In genomic region chr14:70602254-70602653, GRCh38 we compare ENCODE assay signal across 28 cellular contexts. TPM values are rescaled to one million over a fixed set of nuclear protein-coding genes. Genes with fewer than 3 reads are reported as not detected.
DNase-seq lines count a peak whose midpoint lies in the region; ATAC-seq, FAIRE-seq and TF ChIP-seq lines count a peak whose summit lies in the region.
"Had no signal": no experiment of that assay in that cellular context is flagged by ENCODE, and none has a peak within 500 bp of the region (broad histone marks: within the 10 kb centered on the region; RNA-seq: fewer than 3 reads in every experiment).

No MANE protein-coding gene starts in this region.

- no peak overlapping the region for H3K4me2 ChIP-seq in Karpas-422 (ENCODE audit: low read depth, low read length, poor library complexity, severe bottlenecking)
- H3K4me2 ChIP-seq in H9 (ENCODE audit: insufficient read depth, insufficient read length, low read length) = no peak overlapping the region
- H3K4me2 ChIP-seq: KMS-11 had no signal

- H3K56ac ChIP-seq in H9 (ENCODE audit: insufficient read length, low read depth, low read length) = no peak overlapping the region

- H3K14ac ChIP-seq in H9 (ENCODE audit: insufficient read depth, low read length) = no peak overlapping the region

- no peaks in the 10 kb centered on the region for H3K9me3 ChIP-seq in Karpas-422 (ENCODE audit: low read length)
- no peaks in the 10 kb centered on the region for H3K9me3 ChIP-seq in H9 (ENCODE audit: control insufficient read depth, low read depth, low read length)
- H3K9me3 ChIP-seq: lower lobe of right lung, neutrophil, testis had no signal

- no peak overlapping the region for H3K18ac ChIP-seq in H9 (ENCODE audit: insufficient read length, low read depth, low read length)

- H3K36me3 ChIP-seq in Karpas-422 (ENCODE audit: insufficient read depth, low read length) = peaks cover 5% of the 10 kb centered on the region; the same call in 1 of the 2 replicates
- H3K36me3 ChIP-seq: neutrophil had no signal

- no peak overlapping the region for H4K5ac ChIP-seq in H9 (ENCODE audit: insufficient read length, low read depth, low read length)

- H3K79me1 ChIP-seq in H9 (ENCODE audit: insufficient read depth, low read depth, low read length, poor library complexity, severe bottlenecking) = peaks cover 8% of the 10 kb centered on the region

- H3K27me3 ChIP-seq in Karpas-422 (ENCODE audit: low read length) = no peaks in the 10 kb centered on the region
- no peaks in the 10 kb centered on the region; the same call in 1 of the 2 replicates for H3K27me3 ChIP-seq in H9 (ENCODE audit: insufficient read depth, low read length)
- H3K27me3 ChIP-seq: testis had no signal

- H4K20me1 ChIP-seq in Karpas-422 (ENCODE audit: insufficient read depth, low read depth, low read length) (peaks cover 10% of the 10 kb centered on the region; the same call in 1 of the 2 replicates), H9 (ENCODE audit: control insufficient read depth, insufficient read depth, insufficient read length) (no peaks in the 10 kb centered on the region)

- H3K4me1 Mint-ChIP-seq in H9 = peaks cover 17 to 21% of the 10 kb centered on the region in 2 experiments

- no peak for TF ChIP-seq CTCF in H9 (conservative IDR thresholded peaks at IDR 0.05)

- H3K23ac ChIP-seq in H9 (ENCODE audit: insufficient read length, low read depth, low read length) = no peak overlapping the region

- H2BK120ac ChIP-seq in H9 (ENCODE audit: low read depth, low read length, poor library complexity, severe bottlenecking) = no peak overlapping the region

- H4K91ac ChIP-seq in H9 (ENCODE audit: insufficient read length, low read depth, low read length) = no peak overlapping the region

- H2BK20ac ChIP-seq in H9 (ENCODE audit: low read depth, low read length, poor library complexity, severe bottlenecking) = no peak overlapping the region

- no peak overlapping the region for H3K4me3 ChIP-seq in Karpas-422 (ENCODE audit: low read length)
- H3K4me3 ChIP-seq: lower lobe of right lung, testis had no signal

- H2AFZ ChIP-seq in Karpas-422 (ENCODE audit: low read length) = no peak overlapping the region
- no peak overlapping the region for H2AFZ ChIP-seq in H9 (ENCODE audit: low read length)

- H3K79me2 ChIP-seq in Karpas-422 (ENCODE audit: low read length) = peaks cover 33% of the 10 kb centered on the region
- H3K79me2 ChIP-seq in H9 (ENCODE audit: insufficient read depth, low read length) = peaks cover 19% of the 10 kb centered on the region

- no peak overlapping the region for H2BK12ac ChIP-seq in H9 (ENCODE audit: insufficient read length, low read depth, low read length)

- FAIRE-seq in GM18507 (lab: Jason Lieb, UNC) = peak; percentile 76
- FAIRE-seq: frontal cortex, islet of Langerhans had no signal

- H3K23me2 ChIP-seq in H9 (ENCODE audit: insufficient read length, low read depth, low read length, poor library complexity, severe bottlenecking) = peaks cover 8% of the 10 kb centered on the region

- no peak overlapping the region for H3T11ph ChIP-seq in H9 (ENCODE audit: low read length)

- H3K4me1 ChIP-seq in Karpas-422 (ENCODE audit: low read length) (peaks cover 31% of the 10 kb centered on the region), H9 (ENCODE audit: insufficient read depth, low read length) (no peaks in the 10 kb centered on the region; the same call in 1 of the 2 replicates)

- H3K27ac Mint-ChIP-seq in H9 = no peak overlapping the region
- H3K27ac Mint-ChIP-seq: brain, GM23338 had no signal

- H3K9me3 Mint-ChIP-seq in H9 = no peaks in the 10 kb centered on the region
- H3K9me3 Mint-ChIP-seq: brain, GM23338 had no signal

- no peak overlapping the region for H3K4ac ChIP-seq in H9 (ENCODE audit: low read depth, low read length)

- H3K27ac ChIP-seq in Karpas-422 (ENCODE audit: low read length) (no peak overlapping the region), H9 (ENCODE audit: insufficient read length, low read depth, low read length) (no peak overlapping the region)
- H3K27ac ChIP-seq: KMS-11, lower lobe of right lung, neutrophil, testis, WERI-Rb-1 had no signal

- ATAC-seq in GM21528 (IDR thresholded peaks at IDR 0.05; ENCODE audit: low FRiP score, unreplicated experiment) (peak; percentile 45), GM18520 (IDR thresholded peaks at IDR 0.05; ENCODE audit: unreplicated experiment) (no peak)
- ATAC-seq: GM23338, lower lobe of right lung had no signal

- no peak overlapping the region for H2AK5ac ChIP-seq in H9 (ENCODE audit: insufficient read length, low read length)

- no peak overlapping the region for H3K4me3 Mint-ChIP-seq in H9
- H3K4me3 Mint-ChIP-seq: GM23338 had no signal

- H3K9me2 ChIP-seq in Karpas-422 (replicated peaks; ENCODE audit: insufficient read depth, low read length) = peaks cover 5% of the 10 kb centered on the region; the same call in 1 of the 2 replicates

- no peak overlapping the region for H2BK15ac ChIP-seq in H9 (ENCODE audit: low read depth, low read length)

- DNase-seq in GM18507 (ENCODE audit: extremely low spot score, insufficient read length, low read depth) = no peak
- DNase-seq in Karpas-422 = peak; percentile 48
- no peak for DNase-seq in NCI-H1092 treated with DMSO at 0.1 percent for 48 hours (lab: John Stamatoyannopoulos, UW)
- no peak for DNase-seq in stimulated activated CD8-positive, alpha-beta memory T cell treated with anti-CD3 and anti-CD28 coated beads, Interleukin-4, amount 100 ng/mL, for 48 hours
- DNase-seq in H9 = no peak
- DNase-seq: activated CD4-positive, alpha-beta T cell treated with anti-CD3 and anti-CD28 coated beads, Interleukin-2, amount 50 U/mL, for 4 hours; activated gamma-delta T cell; CD4-positive, alpha-beta memory T cell; DMS153; effector CD4-positive, alpha-beta T cell; erythroblast; GDM1; hypothalamus; lower lobe of right lung; NCI-H1694; NCI-H748 treated with DMSO at 0.1 percent for 48 hours; stimulated activated CD4-positive, alpha-beta T cell treated with anti-CD3 and anti-CD28 coated beads, Interleukin-1b, Interleukin-23, amount 100 ng/mL, for 48 hours; stimulated activated naive CD4-positive, alpha-beta T cell; testis; WERI-Rb-1 had no signal

- H3K9ac ChIP-seq in Karpas-422 (ENCODE audit: low read length) (no peak overlapping the region), H9 (ENCODE audit: extremely low read depth, insufficient read length, low read length) (no peak overlapping the region)
- H3K9ac ChIP-seq: KMS-11 had no signal

- H3K27me3 Mint-ChIP-seq in H9 (ENCODE audit: low read depth) = peaks cover 1% of the 10 kb centered on the region; the same call in 1 of the 2 replicates

- no peak overlapping the region for H4K8ac ChIP-seq in H9 (replicated peaks; ENCODE audit: insufficient read length, low read depth, low read length)

- no CpG with 5 or more reads among the region's 2 CpGs for WGBS in H9 (ENCODE audit: extremely low coverage, insufficient read length, low lambda C conversion rate)

- no peak overlapping the region for H2BK5ac ChIP-seq in H9 (ENCODE audit: insufficient read length, low read length)

- peaks cover 0 to 5% (median 0%) of the 10 kb centered on the region in 3 experiments; a peak in 2 of 7 replicates for H3K36me3 Mint-ChIP-seq in H9 (ENCODE audit: insufficient read depth in 1 of 3, low read depth in 3 of 3)

RNA-seq across cellular contexts. Expression of gene MED6, which starts 1.8 kb away (rescaled TPM):
- total RNA-seq in Karpas-422 (2014; rRNA removed; shearing (Covaris generic); ENCODE audit: low replicate concordance) = 43.2 and 49.9 TPM in 2 replicates
- total RNA-seq in H9 (2021) = 53.5 and 55.3 TPM in 2 replicates

RNA-seq across cellular contexts. Expression of gene TTC9, which starts 39.5 kb away (rescaled TPM):
- 6.1 and 7.9 TPM in 2 replicates for total RNA-seq in Karpas-422 (2014; rRNA removed; shearing (Covaris generic); ENCODE audit: low replicate concordance)
- 17.4 and 17.7 TPM in 2 replicates for total RNA-seq in H9 (2021)
